In the genomic region with DNA sequence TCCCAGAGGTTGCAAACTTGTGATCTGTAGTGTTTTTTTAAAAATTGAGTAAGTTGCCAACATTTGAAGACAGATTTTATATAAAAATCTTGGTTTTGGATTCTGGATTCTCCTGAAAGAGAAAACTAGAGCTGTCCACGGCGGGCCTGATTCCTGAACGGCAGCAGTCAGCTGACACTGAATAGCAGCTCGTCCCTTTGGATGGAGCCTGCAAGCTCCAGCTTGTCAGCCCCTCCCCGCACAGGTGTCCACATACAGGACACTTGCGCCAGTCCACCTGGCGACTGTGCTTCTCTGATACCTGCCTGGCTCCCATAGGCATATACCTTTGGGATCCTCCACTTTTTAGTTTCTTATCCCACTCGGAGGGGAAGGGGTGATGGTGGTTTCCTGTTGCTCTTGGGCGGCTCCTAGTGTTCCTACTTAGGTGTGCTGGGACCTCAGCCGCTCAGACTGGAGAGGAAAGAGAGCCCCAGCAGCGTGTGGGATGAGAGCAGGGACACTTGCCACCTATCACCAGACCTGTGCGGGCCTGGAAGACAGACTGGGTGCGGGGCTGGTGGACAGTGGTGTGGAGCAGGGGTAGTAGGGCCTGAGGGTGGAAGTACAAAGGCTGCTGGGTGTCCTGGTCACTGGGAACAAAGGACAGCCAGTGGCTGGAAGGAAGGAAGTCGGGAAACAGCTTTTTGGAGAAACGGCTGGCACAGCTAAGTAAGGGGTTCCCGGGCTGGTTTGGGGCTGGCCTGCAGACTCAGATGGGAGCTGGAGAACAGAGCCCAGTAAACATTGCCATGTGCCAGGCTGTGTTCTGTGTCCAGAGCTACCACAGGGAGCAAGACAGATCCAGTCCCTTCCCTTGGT, we compare ENCODE assay signal across 13 cellular contexts. TPM values are rescaled to one million over a fixed set of nuclear protein-coding genes. Genes with fewer than 3 reads are reported as not detected.
DNase-seq lines count a peak whose midpoint lies in the region; ATAC-seq and TF ChIP-seq lines count a peak whose summit lies in the region.
"Had no signal": no experiment of that assay in that cellular context is flagged by ENCODE, and none has a peak within 500 bp of the region (broad histone marks: within the 10 kb centered on the region; RNA-seq: fewer than 3 reads in every experiment).

No MANE protein-coding gene starts in this region.

- no peak overlapping the region for H3K4me3 Mint-ChIP-seq in activated CD4-positive, alpha-beta T cell treated with anti-CD3 and anti-CD28 coated beads, Interleukin-2, amount 10 ng/mL, durations not matched to agents 24 days and 14 days
- no peak overlapping the region for H3K4me3 Mint-ChIP-seq in activated CD8-positive, alpha-beta T cell treated with anti-CD3 and anti-CD28 coated beads for 36 hours

- TF ChIP-seq EP300 in SK-N-SH (IDR thresholded peaks at IDR 0.05; ENCODE audit: borderline replicate concordance in 1 of 2, low read depth in 1 of 2, low read length in 1 of 2) = no peak
- no peak for TF ChIP-seq EP300 in sigmoid colon (IDR thresholded peaks at IDR 0.05)
- TF ChIP-seq EP300 in ovary (IDR thresholded peaks at IDR 0.05) = no peak

- H3K9ac ChIP-seq in SK-N-SH = no peak overlapping the region
- H3K9ac ChIP-seq: parathyroid adenoma had no signal

- POLR2A ChIA-PET in SK-N-SH (lab: Yijun Ruan, JAX) = no interaction called here
- POLR2A ChIA-PET in activated CD8-positive, alpha-beta T cell treated with anti-CD3 and anti-CD28 coated beads for 36 hours (lab: Charles Lee) = interaction anchor here (1.0 kb wide), 1 partner anchor 9 kb away, joined by 4 read pairs; no protein-coding TSS in a partner anchor

- H3K4me1 ChIP-seq in SK-N-SH (ENCODE audit: control insufficient read depth in 1 of 2, insufficient read depth in 2 of 2, low read depth in 1 of 2, low read length in 1 of 2) (peaks cover 0 to 37% of the 10 kb centered on the region in 2 experiments; a peak in 2 of 4 replicates), sigmoid colon (peaks cover 0 to 20% (median 9%) of the 10 kb centered on the region in 4 donors), ovary (ENCODE audit: insufficient read depth) (no peaks in the 10 kb centered on the region)
- H3K4me1 ChIP-seq: left lung, parathyroid adenoma, thyroid gland had no signal

- TF ChIP-seq CTCF in SK-N-SH (IDR thresholded peaks at IDR 0.05) = no peak; the same call in 1 of the 2 replicates
- no peak for TF ChIP-seq CTCF in sigmoid colon (IDR thresholded peaks at IDR 0.05)
- no peak for TF ChIP-seq CTCF in activated CD8-positive, alpha-beta T cell treated with anti-CD3 and anti-CD28 coated beads for 36 hours (IDR thresholded peaks at IDR 0.05)
- TF ChIP-seq CTCF in ovary (IDR thresholded peaks at IDR 0.05) = no peak

- no peaks in the 10 kb centered on the region for H3K79me2 ChIP-seq in SK-N-SH (ENCODE audit: insufficient read depth)
- H3K79me2 ChIP-seq: parathyroid adenoma had no signal

- intact Hi-C loops in activated CD4-positive, alpha-beta T cell treated with anti-CD3 and anti-CD28 coated beads, Interleukin-2, amount 10 ng/mL, durations not matched to agents 24 days and 14 days (cut with micrococcal nuclease) = no loop called here
- intact Hi-C loops in Right ventricle myocardium superior (cut with DNase I) (no loop called here), sigmoid colon (cut with DNase I) (no loop called here), ovary (cut with DNase I) (no loop called here)
- intact Hi-C loops in activated CD8-positive, alpha-beta T cell treated with anti-CD3 and anti-CD28 coated beads for 36 hours (cut with micrococcal nuclease) = no loop called here

- H3K9me3 ChIP-seq in SK-N-SH (no peaks in the 10 kb centered on the region), sigmoid colon (no peaks in the 10 kb centered on the region), ovary (no peaks in the 10 kb centered on the region)
- H3K9me3 ChIP-seq: left lung, thyroid gland had no signal

- CTCF ChIA-PET in SK-N-SH (lab: Yijun Ruan, JAX) = interaction anchor here (1.0 to 2.3 kb wide), 9 partner anchors 11 to 153 kb away, joined by 3 to 8 read pairs (median 4); no protein-coding TSS in a partner anchor
- CTCF ChIA-PET in activated CD8-positive, alpha-beta T cell treated with anti-CD3 and anti-CD28 coated beads for 36 hours (lab: Charles Lee) = interaction anchor here (0.9 kb wide), 1 partner anchor 298 kb away, joined by 3 read pairs; no protein-coding TSS in a partner anchor

- H3K4me1 Mint-ChIP-seq in activated CD4-positive, alpha-beta T cell treated with anti-CD3 and anti-CD28 coated beads, Interleukin-2, amount 10 ng/mL, durations not matched to agents 24 days and 14 days = no peaks in the 10 kb centered on the region
- H3K4me1 Mint-ChIP-seq in activated CD8-positive, alpha-beta T cell treated with anti-CD3 and anti-CD28 coated beads for 36 hours (ENCODE audit: low read depth) = no peaks in the 10 kb centered on the region

- H2AFZ ChIP-seq in SK-N-SH (ENCODE audit: low read depth) = no peak overlapping the region
- H2AFZ ChIP-seq: parathyroid adenoma had no signal

- no peak for TF ChIP-seq POLR2A in sigmoid colon (IDR thresholded peaks at IDR 0.05)
- no peak for TF ChIP-seq POLR2A in ovary (IDR thresholded peaks at IDR 0.05)

- 94% methylated on average over 15 of the region's 16 CpGs for WGBS in SK-N-SH (ENCODE audit: low lambda C conversion rate)
- 94 to 96% methylated on average over 16 of the region's 16 CpGs for WGBS in sigmoid colon, 2 donors
- WGBS in ovary, 3 donors = 86 to 92% (median 90%) methylated on average over 16 of the region's 16 CpGs

- peaks cover 45% of the 10 kb centered on the region for H3K36me3 Mint-ChIP-seq in activated CD4-positive, alpha-beta T cell treated with anti-CD3 and anti-CD28 coated beads, Interleukin-2, amount 10 ng/mL, durations not matched to agents 24 days and 14 days (ENCODE audit: low read depth)
- peaks cover 39% of the 10 kb centered on the region for H3K36me3 Mint-ChIP-seq in activated CD8-positive, alpha-beta T cell treated with anti-CD3 and anti-CD28 coated beads for 36 hours (ENCODE audit: low read depth)

- H3K27ac ChIP-seq in SK-N-SH (ENCODE audit: low read depth in 2 of 2, low read length in 1 of 2) = peak overlapping the region in 1 of 2 experiments; percentile 83; a peak in 2 of 4 replicates
- peak overlapping the region; percentile 29 to 57 (median 42) for H3K27ac ChIP-seq in sigmoid colon
- H3K27ac ChIP-seq in ovary = no peak overlapping the region
- H3K27ac ChIP-seq: left lung, parathyroid adenoma, SK-N-MC, thyroid gland had no signal

- H3K4me3 ChIP-seq in SK-N-SH (ENCODE audit: low read depth in 2 of 2, low read length in 1 of 2) (no peak overlapping the region), sigmoid colon (no peak overlapping the region), ovary (no peak overlapping the region)
- H3K4me3 ChIP-seq: left lung, SK-N-MC, thyroid gland had no signal

- no peak overlapping the region for H3K4me2 ChIP-seq in SK-N-SH

- H4K20me1 ChIP-seq in SK-N-SH (ENCODE audit: insufficient read depth) = no peaks in the 10 kb centered on the region

- ATAC-seq in Right ventricle myocardium superior (ENCODE audit: poor library complexity) = peak; percentile 47
- ATAC-seq in activated CD8-positive, alpha-beta T cell treated with anti-CD3 and anti-CD28 coated beads for 36 hours = no peak
- ATAC-seq: left lung had no signal

- H3K27me3 ChIP-seq in SK-N-SH (ENCODE audit: insufficient read depth) (no peaks in the 10 kb centered on the region), sigmoid colon (no peaks in the 10 kb centered on the region), ovary (no peaks in the 10 kb centered on the region)
- H3K27me3 ChIP-seq: left lung, thyroid gland had no signal

- DNase-seq in activated CD4-positive, alpha-beta T cell treated with anti-CD3 and anti-CD28 coated beads, Interleukin-2, amount 10 ng/mL, durations not matched to agents 24 days and 14 days = no peak
- DNase-seq in activated CD4-positive, alpha-beta T cell treated with anti-CD3 and anti-CD28 coated beads, Interleukin-2, amount 50 U/mL, for 48 hours = no peak
- no peak for DNase-seq in SK-N-SH
- DNase-seq in Right ventricle myocardium superior = no peak
- DNase-seq in sigmoid colon = no peak
- no peak for DNase-seq in NCI-H187 treated with DMSO at 0.1 percent for 48 hours (lab: John Stamatoyannopoulos, UW)
- DNase-seq in activated CD8-positive, alpha-beta T cell treated with anti-CD3 and anti-CD28 coated beads for 36 hours = no peak
- DNase-seq in ovary = no peak
- DNase-seq: left lung, NCI-H226 had no signal

- H3K36me3 ChIP-seq in SK-N-SH (replicated peaks in 1 of 2; ENCODE audit: control insufficient read depth in 1 of 2, insufficient read depth in 2 of 2, low read length in 1 of 2) = peaks cover 36 to 49% of the 10 kb centered on the region in 2 experiments
- peaks cover 0 to 51% (median 24%) of the 10 kb centered on the region in 4 donors for H3K36me3 ChIP-seq in sigmoid colon
- H3K36me3 ChIP-seq in ovary = no peaks in the 10 kb centered on the region

- peak; percentile 30; the same call in 1 of the 2 replicates for TF ChIP-seq RAD21 in SK-N-SH (IDR thresholded peaks at IDR 0.05; ENCODE audit: low read length)

- peak overlapping the region; percentile 63 for H3K27ac Mint-ChIP-seq in activated CD4-positive, alpha-beta T cell treated with anti-CD3 and anti-CD28 coated beads, Interleukin-2, amount 10 ng/mL, durations not matched to agents 24 days and 14 days
- no peak overlapping the region for H3K27ac Mint-ChIP-seq in activated CD8-positive, alpha-beta T cell treated with anti-CD3 and anti-CD28 coated beads for 36 hours

- H3K9me2 ChIP-seq in SK-N-SH = no peaks in the 10 kb centered on the region

- H3F3A ChIP-seq in SK-N-SH (replicated peaks; ENCODE audit: insufficient read depth) = no peaks in the 10 kb centered on the region

- no peaks in the 10 kb centered on the region for H3K9me3 Mint-ChIP-seq in activated CD4-positive, alpha-beta T cell treated with anti-CD3 and anti-CD28 coated beads, Interleukin-2, amount 10 ng/mL, durations not matched to agents 24 days and 14 days
- no peaks in the 10 kb centered on the region for H3K9me3 Mint-ChIP-seq in activated CD8-positive, alpha-beta T cell treated with anti-CD3 and anti-CD28 coated beads for 36 hours

- no peaks in the 10 kb centered on the region for H3K27me3 Mint-ChIP-seq in activated CD4-positive, alpha-beta T cell treated with anti-CD3 and anti-CD28 coated beads, Interleukin-2, amount 10 ng/mL, durations not matched to agents 24 days and 14 days
- no peaks in the 10 kb centered on the region for H3K27me3 Mint-ChIP-seq in activated CD8-positive, alpha-beta T cell treated with anti-CD3 and anti-CD28 coated beads for 36 hours

RNA-seq across cellular contexts. Expression of a gene that starts 18.3 kb away (rescaled TPM):
- not detected in 2 replicates for total RNA-seq in activated CD4-positive, alpha-beta T cell treated with anti-CD3 and anti-CD28 coated beads, Interleukin-2, amount 10 ng/mL, durations not matched to agents 24 days and 14 days
- polyA plus RNA-seq in SK-N-SH (2012; rRNA removed) (not detected in 2 replicates), sigmoid colon (not detected), ovary (not detected)
- not detected in 2 replicates for polyA plus RNA-seq in SK-N-SH (2012; cell fraction: cytosol; rRNA removed)
- not detected in 2 replicates for polyA plus RNA-seq in SK-N-SH (2012; cell fraction: nucleus; rRNA removed)
- total RNA-seq in Right ventricle myocardium superior (0.97 TPM), sigmoid colon (not detected), ovary (not detected)
- not detected for total RNA-seq in activated CD8-positive, alpha-beta T cell treated with anti-CD3 and anti-CD28 coated beads for 36 hours
- total RNA-seq: left lung, thyroid gland had no signal

RNA-seq across cellular contexts. Expression of a gene that starts 46.1 kb away (rescaled TPM):
- 13.4 and 13.7 TPM in 2 replicates for total RNA-seq in activated CD4-positive, alpha-beta T cell treated with anti-CD3 and anti-CD28 coated beads, Interleukin-2, amount 10 ng/mL, durations not matched to agents 24 days and 14 days
- polyA plus RNA-seq in SK-N-SH (2012; rRNA removed) (105 and 141 TPM in 2 replicates), sigmoid colon (10 to 100 TPM; 34.2 to 57.1 (median 42.0) TPM), ovary (10 to 100 TPM; 73.7 to 89.2 TPM)
- polyA plus RNA-seq in SK-N-SH (2012; cell fraction: cytosol; rRNA removed) = 96.7 and 125 TPM in 2 replicates
- polyA plus RNA-seq in SK-N-SH (2012; cell fraction: nucleus; rRNA removed) = 67.4 and 78.5 TPM in 2 replicates
- total RNA-seq in Right ventricle myocardium superior (18.6 TPM), sigmoid colon (10 to 100 TPM; 30.4 to 68.5 (median 58.2) TPM), ovary (10 to 100 TPM; 27.1 to 66.0 (median 52.1) TPM)
- total RNA-seq in activated CD8-positive, alpha-beta T cell treated with anti-CD3 and anti-CD28 coated beads for 36 hours = 10 to 100 TPM; 11.1 to 12.1 TPM

Comparison
In these comparisons a context has a peak if more than half of its experiments do, and no peak if none do; other contexts are left out.
1. H3K27ac ChIP-seq: peak in sigmoid colon (4 of 4); none in ovary (0 of 2).